ENCODE assay signal across 1 cellular context in genomic region chr2:152175368-152176112, GRCh38.
TF ChIP-seq lines count a peak whose summit lies in the region.

Gene STAM2 (minus strand): TSS chr2:152175763. CDS start chr2:152175642, 121 bp downstream.

TF ChIP-seq in K562, 482 proteins besides CTCF, POLR2A, EP300 and RAD21 (continued from another document and continues in another):
- TF ChIP-seq, protein P1, sequence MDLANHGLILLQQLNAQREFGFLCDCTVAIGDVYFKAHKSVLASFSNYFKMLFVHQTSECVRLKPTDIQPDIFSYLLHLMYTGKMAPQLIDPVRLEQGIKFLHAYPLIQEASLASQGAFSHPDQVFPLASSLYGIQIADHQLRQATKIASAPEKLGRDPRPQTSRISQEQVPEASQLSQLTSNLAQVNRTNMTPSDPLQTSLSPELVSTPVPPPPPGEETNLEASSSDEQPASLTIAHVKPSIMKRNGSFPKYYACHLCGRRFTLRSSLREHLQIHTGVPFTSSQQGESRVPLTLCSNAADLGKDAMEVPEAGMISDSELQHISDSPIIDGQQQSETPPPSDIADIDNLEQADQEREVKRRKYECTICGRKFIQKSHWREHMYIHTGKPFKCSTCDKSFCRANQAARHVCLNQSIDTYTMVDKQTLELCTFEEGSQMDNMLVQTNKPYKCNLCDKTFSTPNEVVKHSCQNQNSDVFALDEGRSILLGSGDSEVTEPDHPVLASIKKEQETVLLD (IDR thresholded peaks at IDR 0.05), result no peak
- peak; percentile 80 for TF ChIP-seq CXXC5 (CRISPR knock-in tag; IDR thresholded peaks at IDR 0.05)
- TF ChIP-seq SRSF7 (optimal IDR thresholded peaks at IDR 0.05; ENCODE audit: low read depth, low read length), result no peak
- no peak for TF ChIP-seq RBM17 (IDR thresholded peaks at IDR 0.05; ENCODE audit: borderline replicate concordance, low read depth, low read length)
- no peak for TF ChIP-seq PCBP2 (IDR thresholded peaks at IDR 0.05; ENCODE audit: low read depth, low read length, poor library complexity, severe bottlenecking)
- peak; percentile 86 for TF ChIP-seq FOXJ2 (tag; IDR thresholded peaks at IDR 0.05)
- no peak for TF ChIP-seq EWSR1 (IDR thresholded peaks at IDR 0.05; ENCODE audit: borderline replicate concordance, low read depth, partially characterized antibody)
- TF ChIP-seq ELF1 (tag; IDR thresholded peaks at IDR 0.05), result peak; percentile 99
- TF ChIP-seq TFAP4 (CRISPR knock-in tag; IDR thresholded peaks at IDR 0.05; ENCODE audit: borderline replicate concordance), result peak; percentile 77; the same call in 1 of the 2 replicates
- TF ChIP-seq NCOA2 (IDR thresholded peaks at IDR 0.05; ENCODE audit: partially characterized antibody in 2 of 2), result peak in 1 of 2 experiments; percentile 99
- no peak for TF ChIP-seq NFE2L1 (tag; IDR thresholded peaks at IDR 0.05; ENCODE audit: borderline replicate concordance, low read depth)
- TF ChIP-seq ZNF668 (CRISPR knock-in tag; IDR thresholded peaks at IDR 0.05), result no peak
- no peak for TF ChIP-seq ZNF41 (CRISPR knock-in tag; conservative IDR thresholded peaks at IDR 0.05)
- TF ChIP-seq, protein P2, sequence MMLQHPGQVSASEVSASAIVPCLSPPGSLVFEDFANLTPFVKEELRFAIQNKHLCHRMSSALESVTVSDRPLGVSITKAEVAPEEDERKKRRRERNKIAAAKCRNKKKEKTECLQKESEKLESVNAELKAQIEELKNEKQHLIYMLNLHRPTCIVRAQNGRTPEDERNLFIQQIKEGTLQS (IDR thresholded peaks at IDR 0.05), result no peak
- TF ChIP-seq, protein P2 (CRISPR knock-in tag; conservative IDR thresholded peaks at IDR 0.05), result peak; percentile 68; the same call in 1 of the 2 replicates
- TF ChIP-seq TCFL5 (CRISPR knock-in tag; conservative IDR thresholded peaks at IDR 0.05), result peak; percentile 52; the same call in 1 of the 2 replicates
- TF ChIP-seq ZNF586 (CRISPR knock-in tag; conservative IDR thresholded peaks at IDR 0.05), result no peak
- TF ChIP-seq SNRNP70 (optimal IDR thresholded peaks at IDR 0.05; ENCODE audit: low read depth, low read length), result no peak
- TF ChIP-seq ZNF551 (CRISPR knock-in tag; IDR thresholded peaks at IDR 0.05), result no peak
- no peak for TF ChIP-seq MYNN (IDR thresholded peaks at IDR 0.05)
- no peak for TF ChIP-seq MYNN (CRISPR knock-in tag; IDR thresholded peaks at IDR 0.05)
- TF ChIP-seq RBM39 (optimal IDR thresholded peaks at IDR 0.05; ENCODE audit: low read depth, low read length), result no peak
- peak; percentile 89 for TF ChIP-seq KLF1 (tag; IDR thresholded peaks at IDR 0.05)
- TF ChIP-seq, protein P3, sequence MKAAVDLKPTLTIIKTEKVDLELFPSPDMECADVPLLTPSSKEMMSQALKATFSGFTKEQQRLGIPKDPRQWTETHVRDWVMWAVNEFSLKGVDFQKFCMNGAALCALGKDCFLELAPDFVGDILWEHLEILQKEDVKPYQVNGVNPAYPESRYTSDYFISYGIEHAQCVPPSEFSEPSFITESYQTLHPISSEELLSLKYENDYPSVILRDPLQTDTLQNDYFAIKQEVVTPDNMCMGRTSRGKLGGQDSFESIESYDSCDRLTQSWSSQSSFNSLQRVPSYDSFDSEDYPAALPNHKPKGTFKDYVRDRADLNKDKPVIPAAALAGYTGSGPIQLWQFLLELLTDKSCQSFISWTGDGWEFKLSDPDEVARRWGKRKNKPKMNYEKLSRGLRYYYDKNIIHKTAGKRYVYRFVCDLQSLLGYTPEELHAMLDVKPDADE (conservative IDR thresholded peaks at IDR 0.05; ENCODE audit: control insufficient read depth, low read depth, low read length), result no peak
- TF ChIP-seq SIX5 (IDR thresholded peaks at IDR 0.05; ENCODE audit: borderline replicate concordance in 1 of 2, insufficient read depth in 1 of 2, low read depth in 1 of 2, low read length in 2 of 2), result no peak
- peak; percentile 84 for TF ChIP-seq PML (IDR thresholded peaks at IDR 0.05; ENCODE audit: low read length)
- TF ChIP-seq MCM7 (IDR thresholded peaks at IDR 0.05), result no peak
- TF ChIP-seq, protein P4, sequence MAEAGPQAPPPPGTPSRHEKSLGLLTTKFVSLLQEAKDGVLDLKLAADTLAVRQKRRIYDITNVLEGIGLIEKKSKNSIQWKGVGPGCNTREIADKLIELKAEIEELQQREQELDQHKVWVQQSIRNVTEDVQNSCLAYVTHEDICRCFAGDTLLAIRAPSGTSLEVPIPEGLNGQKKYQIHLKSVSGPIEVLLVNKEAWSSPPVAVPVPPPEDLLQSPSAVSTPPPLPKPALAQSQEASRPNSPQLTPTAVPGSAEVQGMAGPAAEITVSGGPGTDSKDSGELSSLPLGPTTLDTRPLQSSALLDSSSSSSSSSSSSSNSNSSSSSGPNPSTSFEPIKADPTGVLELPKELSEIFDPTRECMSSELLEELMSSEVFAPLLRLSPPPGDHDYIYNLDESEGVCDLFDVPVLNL (CRISPR knock-in tag; IDR thresholded peaks at IDR 0.05; ENCODE audit: low read depth), result no peak
- TF ChIP-seq ZFP30 (CRISPR knock-in tag; IDR thresholded peaks at IDR 0.05; ENCODE audit: borderline replicate concordance), result no peak
- TF ChIP-seq ZBTB17 (CRISPR knock-in tag; IDR thresholded peaks at IDR 0.05), result peak; percentile 75; the same call in 1 of the 2 replicates
- TF ChIP-seq ETV6 (IDR thresholded peaks at IDR 0.05; ENCODE audit: borderline replicate concordance in 1 of 2, low read depth in 2 of 2, low read length in 1 of 2), result peak; percentile 60 to 63; a peak in 2 of 4 replicates
- 0 out of 2 replicates have a peak, but pooled peaks have one; percentile 22 for TF ChIP-seq ETV6 (CRISPR knock-in tag; IDR thresholded peaks at IDR 0.05; ENCODE audit: borderline replicate concordance)
- no peak for TF ChIP-seq SRSF1 (IDR thresholded peaks at IDR 0.05; ENCODE audit: low read depth, low read length)
- TF ChIP-seq ZNF263 (CRISPR knock-in tag; IDR thresholded peaks at IDR 0.05; ENCODE audit: borderline replicate concordance), result peak; percentile 18; the same call in 1 of the 2 replicates
- TF ChIP-seq DLX4 (CRISPR knock-in tag; IDR thresholded peaks at IDR 0.05), result no peak
- TF ChIP-seq MTF1 (CRISPR knock-in tag; IDR thresholded peaks at IDR 0.05; ENCODE audit: borderline replicate concordance), result no peak
- TF ChIP-seq NFRKB (IDR thresholded peaks at IDR 0.05; ENCODE audit: low read depth), result peak; percentile 35; the same call in 1 of the 2 replicates
- TF ChIP-seq NKRF (IDR thresholded peaks at IDR 0.05; ENCODE audit: borderline replicate concordance), result peak; percentile 94
- no peak for TF ChIP-seq PRMT5 (CRISPR knock-in tag; IDR thresholded peaks at IDR 0.05)
- TF ChIP-seq MCM5 (IDR thresholded peaks at IDR 0.05; ENCODE audit: low read depth), result no peak
- TF ChIP-seq, protein P5, sequence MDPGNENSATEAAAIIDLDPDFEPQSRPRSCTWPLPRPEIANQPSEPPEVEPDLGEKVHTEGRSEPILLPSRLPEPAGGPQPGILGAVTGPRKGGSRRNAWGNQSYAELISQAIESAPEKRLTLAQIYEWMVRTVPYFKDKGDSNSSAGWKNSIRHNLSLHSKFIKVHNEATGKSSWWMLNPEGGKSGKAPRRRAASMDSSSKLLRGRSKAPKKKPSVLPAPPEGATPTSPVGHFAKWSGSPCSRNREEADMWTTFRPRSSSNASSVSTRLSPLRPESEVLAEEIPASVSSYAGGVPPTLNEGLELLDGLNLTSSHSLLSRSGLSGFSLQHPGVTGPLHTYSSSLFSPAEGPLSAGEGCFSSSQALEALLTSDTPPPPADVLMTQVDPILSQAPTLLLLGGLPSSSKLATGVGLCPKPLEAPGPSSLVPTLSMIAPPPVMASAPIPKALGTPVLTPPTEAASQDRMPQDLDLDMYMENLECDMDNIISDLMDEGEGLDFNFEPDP (CRISPR knock-in tag; IDR thresholded peaks at IDR 0.05), result no peak
- peak; percentile 64; the same call in 1 of the 2 replicates for TF ChIP-seq NCOA1 (IDR thresholded peaks at IDR 0.05; ENCODE audit: low read depth)
- no peak for TF ChIP-seq HOXB6 (CRISPR knock-in tag; IDR thresholded peaks at IDR 0.05; ENCODE audit: borderline replicate concordance)
- TF ChIP-seq ZNF165 (CRISPR knock-in tag; IDR thresholded peaks at IDR 0.05; ENCODE audit: borderline replicate concordance), result no peak
- TF ChIP-seq CEBPB (tag; IDR thresholded peaks at IDR 0.05), result no peak
- no peak for TF ChIP-seq ZNF780A (CRISPR knock-in tag; IDR thresholded peaks at IDR 0.05)
- TF ChIP-seq KDM5B (IDR thresholded peaks at IDR 0.05; ENCODE audit: insufficient replicate concordance, low read depth, low read length), result peak; percentile 96
- no peak for TF ChIP-seq MAFK (IDR thresholded peaks at IDR 0.05; ENCODE audit: low read length)
- TF ChIP-seq ZNF23 (CRISPR knock-in tag; IDR thresholded peaks at IDR 0.05), result no peak
- TF ChIP-seq PHB2 (IDR thresholded peaks at IDR 0.05; ENCODE audit: low read depth), result no peak
- no peak for TF ChIP-seq ZKSCAN8 (CRISPR knock-in tag; IDR thresholded peaks at IDR 0.05)
- no peak for TF ChIP-seq ZNF184 (CRISPR knock-in tag; IDR thresholded peaks at IDR 0.05)
- peak; percentile 73 for TF ChIP-seq ESRRA (IDR thresholded peaks at IDR 0.05; ENCODE audit: borderline replicate concordance, low read depth)
- TF ChIP-seq MTA2 (IDR thresholded peaks at IDR 0.05; ENCODE audit: low read depth), result no peak
- peak; percentile 91 to 96; a peak in 3 of 4 replicates for TF ChIP-seq MAZ (CRISPR knock-in tag; conservative IDR thresholded peaks at IDR 0.05 in 1 of 2, IDR thresholded peaks at IDR 0.05 in 1 of 2)
- TF ChIP-seq CSDE1 (IDR thresholded peaks at IDR 0.05), result peak in 1 of 2 experiments; percentile 14; a peak in 1 of 4 replicates
- no peak for TF ChIP-seq ARNT (IDR thresholded peaks at IDR 0.05)
- no peak for TF ChIP-seq ATF1 (CRISPR knock-in tag; IDR thresholded peaks at IDR 0.05)
- TF ChIP-seq ATF1 (tag; IDR thresholded peaks at IDR 0.05), result peak; percentile 86
- TF ChIP-seq POLR2AphosphoS5 (IDR thresholded peaks at IDR 0.05; ENCODE audit: control insufficient read depth, insufficient read depth, low read depth, low read length), result peak; percentile 65; the same call in 1 of the 2 replicates
- TF ChIP-seq, protein P6, sequence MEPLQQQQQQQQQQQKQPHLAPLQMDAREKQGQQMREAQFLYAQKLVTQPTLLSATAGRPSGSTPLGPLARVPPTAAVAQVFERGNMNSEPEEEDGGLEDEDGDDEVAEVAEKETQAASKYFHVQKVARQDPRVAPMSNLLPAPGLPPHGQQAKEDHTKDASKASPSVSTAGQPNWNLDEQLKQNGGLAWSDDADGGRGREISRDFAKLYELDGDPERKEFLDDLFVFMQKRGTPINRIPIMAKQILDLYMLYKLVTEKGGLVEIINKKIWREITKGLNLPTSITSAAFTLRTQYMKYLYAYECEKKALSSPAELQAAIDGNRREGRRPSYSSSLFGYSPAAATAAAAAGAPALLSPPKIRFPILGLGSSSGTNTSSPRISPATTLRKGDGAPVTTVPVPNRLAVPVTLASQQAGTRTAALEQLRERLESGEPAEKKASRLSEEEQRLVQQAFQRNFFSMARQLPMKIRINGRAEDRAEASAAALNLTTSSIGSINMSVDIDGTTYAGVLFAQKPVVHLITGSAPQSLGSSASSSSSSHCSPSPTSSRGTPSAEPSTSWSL (CRISPR knock-in tag; IDR thresholded peaks at IDR 0.05; ENCODE audit: borderline replicate concordance), result no peak
- no peak for TF ChIP-seq MCM3 (IDR thresholded peaks at IDR 0.05)
- peak; percentile 38; the same call in 1 of the 2 replicates for TF ChIP-seq TCF7L2 (IDR thresholded peaks at IDR 0.05; ENCODE audit: low read depth, low read length)
- TF ChIP-seq TBP (optimal IDR thresholded peaks at IDR 0.05; ENCODE audit: low read depth, low read length), result peak; percentile 70
- TF ChIP-seq E2F3 (CRISPR knock-in tag; IDR thresholded peaks at IDR 0.05), result no peak
- no peak for TF ChIP-seq NFYB (IDR thresholded peaks at IDR 0.05; ENCODE audit: extremely low read depth, insufficient read length)
- TF ChIP-seq SETDB1 (IDR thresholded peaks at IDR 0.05; ENCODE audit: low read length), result no peak
- no peak for TF ChIP-seq RAD51 (IDR thresholded peaks at IDR 0.05; ENCODE audit: borderline replicate concordance, low read depth)
- TF ChIP-seq HNRNPUL1 (IDR thresholded peaks at IDR 0.05; ENCODE audit: low read length), result no peak
- TF ChIP-seq CHD1 (IDR thresholded peaks at IDR 0.05; ENCODE audit: low read length), result no peak
- TF ChIP-seq MYC (IDR thresholded peaks at IDR 0.05; ENCODE audit: low read depth, low read length), result peak; percentile 36; the same call in 1 of the 2 replicates
- peak; percentile 85; the same call in 1 of the 2 replicates for TF ChIP-seq MYC (CRISPR knock-in tag; IDR thresholded peaks at IDR 0.05; ENCODE audit: borderline replicate concordance, low read depth)
